ENCODE assay signal across 8 cellular contexts in genomic region chr15:99251436-99251821, GRCh38. TPM values are rescaled to one million over a fixed set of nuclear protein-coding genes. Genes with fewer than 3 reads are reported as not detected.
DNase-seq lines count a peak whose midpoint lies in the region; ATAC-seq, FAIRE-seq and TF ChIP-seq lines count a peak whose summit lies in the region.

Gene LRRC28 (plus strand): TSS chr15:99251481. CDS start chr15:99255958, 4,477 bp downstream.

- TF ChIP-seq CTCF in astrocyte of the spinal cord (IDR thresholded peaks at IDR 0.05; ENCODE audit: low read depth, low read length): no peak

- H3K4me3 Mint-ChIP-seq in stimulated activated naive B cell treated with anti-CD40 and anti-IgM and Interleukin-4, amounts not matched to agents 10 μg/mL and 1 μg/mL and 100 μg/mL, for 72 hours: peak within 1 kb of the TSS; percentile 86 to 93

- no peak for ATAC-seq in stimulated activated naive B cell treated with anti-CD40 and anti-IgM and Interleukin-4, amounts not matched to agents 10 μg/mL and 1 μg/mL and 100 μg/mL, for 72 hours (replicated peaks)
- no peak for ATAC-seq in HG03175 (IDR thresholded peaks at IDR 0.05; ENCODE audit: unreplicated experiment)

- peak within 1 kb of the TSS; percentile 71 for H3K4me3 ChIP-seq in astrocyte of the spinal cord (ENCODE audit: low read depth, low read length)

- peak; percentile 58; the same call in 1 of the 2 replicates for TF ChIP-seq POLR2A in GM12892 (IDR thresholded peaks at IDR 0.05; ENCODE audit: low read depth, low read length)

- in situ Hi-C loops in astrocyte of the spinal cord (cut with HindIII; ENCODE audit: low sequenced_read_pairs): no loop called here

- FAIRE-seq in GM12892 (lab: Jason Lieb, UNC): no peak

- DNase-seq in GM12892 (ENCODE audit: insufficient read length) (no peak), HT-29 (ENCODE audit: low spot score) (no peak), astrocyte of the spinal cord (ENCODE audit: low read depth, low spot score) (no peak), iris pigment epithelial cell (ENCODE audit: low read depth) (peak; percentile 35), HK-2 (ENCODE audit: unreplicated experiment) (no peak), T1000 (lab: John Stamatoyannopoulos, UW) (no peak)
- DNase-seq in stimulated activated naive B cell treated with anti-CD40 and anti-IgM and Interleukin-4, amounts not matched to agents 10 μg/mL and 1 μg/mL and 100 μg/mL, for 72 hours: no peak

- peak within 1 kb of the TSS; percentile 93 for H3K27ac Mint-ChIP-seq in stimulated activated naive B cell treated with anti-CD40 and anti-IgM and Interleukin-4, amounts not matched to agents 10 μg/mL and 1 μg/mL and 100 μg/mL, for 72 hours

- H3K36me3 Mint-ChIP-seq in stimulated activated naive B cell treated with anti-CD40 and anti-IgM and Interleukin-4, amounts not matched to agents 10 μg/mL and 1 μg/mL and 100 μg/mL, for 72 hours: peaks cover 0 to 3% of the 10 kb centered on the region in 2 donors

- peaks cover 16 to 24% of the 10 kb centered on the region in 2 donors for H3K4me1 Mint-ChIP-seq in stimulated activated naive B cell treated with anti-CD40 and anti-IgM and Interleukin-4, amounts not matched to agents 10 μg/mL and 1 μg/mL and 100 μg/mL, for 72 hours

- H3K27me3 Mint-ChIP-seq in stimulated activated naive B cell treated with anti-CD40 and anti-IgM and Interleukin-4, amounts not matched to agents 10 μg/mL and 1 μg/mL and 100 μg/mL, for 72 hours: no peaks in the 10 kb centered on the region

- no peaks in the 10 kb centered on the region for H3K9me3 Mint-ChIP-seq in stimulated activated naive B cell treated with anti-CD40 and anti-IgM and Interleukin-4, amounts not matched to agents 10 μg/mL and 1 μg/mL and 100 μg/mL, for 72 hours

RNA-seq across cellular contexts. Expression of gene LRRC28, which starts in this region (rescaled TPM):
- polyA plus RNA-seq in GM12892 (2012; ENCODE audit: missing spikeins): 20.5 TPM
- total RNA-seq in HT-29 (2014; rRNA removed; shearing (Covaris generic)): 10.9 and 13.4 TPM in 2 replicates
